In genomic region chr2:74834806-74835755, GRCh38 we compare ENCODE assay signal across 1 cellular context.
A peak's percentile ranks its signal among the peaks of the same experiment; 100 is the strongest.
TF ChIP-seq lines count a peak whose summit lies in the region.

No MANE protein-coding gene starts in this region.

TF ChIP-seq in HepG2, 621 proteins besides CTCF, POLR2A, EP300 and RAD21 (continued from another document):
- no peak; the same call in 1 of the 2 replicates for TF ChIP-seq CAMTA2 (CRISPR knock-in tag; IDR thresholded peaks at IDR 0.05; ENCODE audit: borderline replicate concordance)
- TF ChIP-seq ZNF33B (CRISPR knock-in tag; IDR thresholded peaks at IDR 0.05): 0 out of 2 replicates have a peak, but pooled peaks have one; percentile 13
- TF ChIP-seq ZNF510 (CRISPR knock-in tag; IDR thresholded peaks at IDR 0.05; ENCODE audit: low read depth): no peak
- TF ChIP-seq ZBTB34 (CRISPR knock-in tag; IDR thresholded peaks at IDR 0.05): no peak
- TF ChIP-seq TEF (CRISPR knock-in tag; IDR thresholded peaks at IDR 0.05): no peak
- no peak; the same call in 1 of the 2 replicates for TF ChIP-seq ZC3H4 (CRISPR knock-in tag; IDR thresholded peaks at IDR 0.05; ENCODE audit: borderline replicate concordance)
- no peak for TF ChIP-seq ZZZ3 (CRISPR knock-in tag; IDR thresholded peaks at IDR 0.05; ENCODE audit: borderline replicate concordance)
- TF ChIP-seq ZBTB8A (CRISPR knock-in tag; IDR thresholded peaks at IDR 0.05; ENCODE audit: borderline replicate concordance, low read depth): peak; percentile 28; the same call in 1 of the 2 replicates
- TF ChIP-seq ZXDC (CRISPR knock-in tag; IDR thresholded peaks at IDR 0.05): 0 out of 2 replicates have a peak, but pooled peaks have one; percentile 77
- no peak for TF ChIP-seq HDAC6 (IDR thresholded peaks at IDR 0.05; ENCODE audit: low read depth, low read length)
- TF ChIP-seq SALL1 (CRISPR knock-in tag; IDR thresholded peaks at IDR 0.05): peak; percentile 69; the same call in 1 of the 2 replicates
- TF ChIP-seq GTF2F1 (IDR thresholded peaks at IDR 0.05; ENCODE audit: low read length): no peak
- no peak for TF ChIP-seq FOXP1 (IDR thresholded peaks at IDR 0.05)
- no peak for TF ChIP-seq FOXP1 (CRISPR knock-in tag; IDR thresholded peaks at IDR 0.05)
- TF ChIP-seq CSRNP2 (CRISPR knock-in tag; conservative IDR thresholded peaks at IDR 0.05; ENCODE audit: low read depth): 0 out of 2 replicates have a peak, but pooled peaks have one; percentile 52
- TF ChIP-seq RBM22 (optimal IDR thresholded peaks at IDR 0.05; ENCODE audit: low read length): no peak
- no peak for TF ChIP-seq ZNF720 (CRISPR knock-in tag; IDR thresholded peaks at IDR 0.05)
- no peak for TF ChIP-seq HMG20A (CRISPR knock-in tag; IDR thresholded peaks at IDR 0.05; ENCODE audit: borderline replicate concordance)
- TF ChIP-seq STAG1 (CRISPR knock-in tag; IDR thresholded peaks at IDR 0.05): peak; percentile 19
- TF ChIP-seq PCBP1 (IDR thresholded peaks at IDR 0.05; ENCODE audit: borderline replicate concordance, low read depth, low read length): no peak
- TF ChIP-seq SAP130 (CRISPR knock-in tag; IDR thresholded peaks at IDR 0.05; ENCODE audit: low read depth): peak; percentile 94
- TF ChIP-seq HHEX (CRISPR knock-in tag; IDR thresholded peaks at IDR 0.05): no peak
- no peak for TF ChIP-seq PBX2 (CRISPR knock-in tag; IDR thresholded peaks at IDR 0.05)
- peak in 1 of 2 experiments; percentile 72; a peak in 1 of 4 replicates for TF ChIP-seq KLF16 (CRISPR knock-in tag; IDR thresholded peaks at IDR 0.05)
- no peak for TF ChIP-seq ZMYM3 (CRISPR knock-in tag; IDR thresholded peaks at IDR 0.05)
- no peak for TF ChIP-seq CBX2 (IDR thresholded peaks at IDR 0.05; ENCODE audit: low read depth, low read length)
- no peak for TF ChIP-seq CBX2 (CRISPR knock-in tag; IDR thresholded peaks at IDR 0.05; ENCODE audit: low read depth)
- TF ChIP-seq KDM3A (CRISPR knock-in tag; IDR thresholded peaks at IDR 0.05; ENCODE audit: low read depth): no peak; the same call in 1 of the 2 replicates
- peak; percentile 98 for TF ChIP-seq MXD4 (CRISPR knock-in tag; IDR thresholded peaks at IDR 0.05)
- 0 out of 2 replicates have a peak, but pooled peaks have one; percentile 36 for TF ChIP-seq ZNF264 (CRISPR knock-in tag; IDR thresholded peaks at IDR 0.05)
- no peak for TF ChIP-seq MIXL1 (CRISPR knock-in tag; IDR thresholded peaks at IDR 0.05)
